In genomic region chr6:116564921-116565872, GRCh38 we compare ENCODE assay signal across 8 cellular contexts. TPM values are rescaled to one million over a fixed set of nuclear protein-coding genes. Genes with fewer than 3 reads are reported as not detected.
DNase-seq lines count a peak whose midpoint lies in the region; ATAC-seq and TF ChIP-seq lines count a peak whose summit lies in the region.

No MANE protein-coding gene starts in this region.

- no peak overlapping the region for H3K27ac Mint-ChIP-seq in activated CD4-positive, alpha-beta T cell treated with anti-CD3 and anti-CD28 coated beads for 36 hours

- H3K9me3 ChIP-seq in lung (ENCODE audit: control insufficient read depth in 2 of 2, insufficient read depth in 1 of 2, low read length in 1 of 2): no peaks in the 10 kb centered on the region
- H3K9me3 ChIP-seq in thyroid gland: no peaks in the 10 kb centered on the region

- no peaks in the 10 kb centered on the region for H3K36me3 Mint-ChIP-seq in activated CD4-positive, alpha-beta T cell treated with anti-CD3 and anti-CD28 coated beads for 36 hours (ENCODE audit: low read depth)

- CTCF ChIA-PET in activated CD4-positive, alpha-beta T cell treated with anti-CD3 and anti-CD28 coated beads for 36 hours (lab: Charles Lee): interaction anchor here (0.8 to 4.0 kb wide), 9 partner anchors 10 to 297 kb away, joined by 3 to 38 read pairs (median 3); no protein-coding TSS in a partner anchor

- H3K36me3 ChIP-seq in brain microvascular endothelial cell (replicated peaks): no peaks in the 10 kb centered on the region
- H3K36me3 ChIP-seq in lung (ENCODE audit: control insufficient read depth in 2 of 2, insufficient read depth in 2 of 2, low read length in 2 of 2): no peaks in the 10 kb centered on the region
- no peaks in the 10 kb centered on the region for H3K36me3 ChIP-seq in thyroid gland

- no peak overlapping the region for H3K4me3 Mint-ChIP-seq in activated CD4-positive, alpha-beta T cell treated with anti-CD3 and anti-CD28 coated beads for 36 hours

- WGBS in lung, 2 donors: 62 to 64% methylated on average over 42 of the region's 42 CpGs
- 46 to 68% methylated on average over 24 to 33 of the region's 42 CpGs for WGBS in thyroid gland, 2 donors

- peak; percentile 15 for ATAC-seq in activated CD4-positive, alpha-beta T cell treated with anti-CD3 and anti-CD28 coated beads for 36 hours
- peak; percentile 28 for ATAC-seq in lung (ENCODE audit: insufficient read depth, low FRiP score)
- ATAC-seq in GM21390 (IDR thresholded peaks at IDR 0.05; ENCODE audit: unreplicated experiment): no peak

- in situ Hi-C loops in brain microvascular endothelial cell (cut with HindIII; ENCODE audit: low pct_ligation_motif_present, low sequenced_read_pairs): no loop called here

- TF ChIP-seq CTCF in brain microvascular endothelial cell (IDR thresholded peaks at IDR 0.05; ENCODE audit: low read depth, low read length, missing control alignments) (no peak), lung (IDR thresholded peaks at IDR 0.05; ENCODE audit: control extremely low read depth, extremely low read depth) (no peak), thyroid gland (IDR thresholded peaks at IDR 0.05) (no peak)

- peaks cover 0 to 2% of the 10 kb centered on the region in 2 donors for H3K4me1 ChIP-seq in lung (ENCODE audit: control insufficient read depth in 2 of 2, insufficient read depth in 2 of 2, low read length in 2 of 2)
- H3K4me1 ChIP-seq in thyroid gland: peaks cover 3 to 4% of the 10 kb centered on the region in 2 donors

- no peak overlapping the region for H3K27ac ChIP-seq in brain microvascular endothelial cell
- no peak overlapping the region for H3K27ac ChIP-seq in lung (ENCODE audit: low read depth in 1 of 2, low read length in 1 of 2)
- no peak overlapping the region for H3K27ac ChIP-seq in thyroid gland

- H3K27me3 ChIP-seq in brain microvascular endothelial cell (replicated peaks) (no peaks in the 10 kb centered on the region), lung (ENCODE audit: control insufficient read depth, insufficient read depth) (no peaks in the 10 kb centered on the region), thyroid gland (no peaks in the 10 kb centered on the region)

- intact Hi-C loops in activated CD4-positive, alpha-beta T cell treated with anti-CD3 and anti-CD28 coated beads for 36 hours (cut with DNase I, micrococcal nuclease): no loop called here
- intact Hi-C loops in thyroid gland (cut with DNase I): loop anchor here (5.0 to 10.0 kb wide), 2 partner anchors 123 to 280 kb away; no protein-coding TSS in a partner anchor

- POLR2A ChIA-PET in activated CD4-positive, alpha-beta T cell treated with anti-CD3 and anti-CD28 coated beads for 36 hours (lab: Charles Lee): no interaction called here

- peak overlapping the region; percentile 43 for H3K4me3 ChIP-seq in brain microvascular endothelial cell (ENCODE audit: low read depth, low read length)
- no peak overlapping the region for H3K4me3 ChIP-seq in lung
- peak overlapping the region in 1 of 3 donors; percentile 7 for H3K4me3 ChIP-seq in thyroid gland (replicated peaks in 1 of 3)

- no peak for TF ChIP-seq POLR2A in thyroid gland (IDR thresholded peaks at IDR 0.05)

- H3K27me3 Mint-ChIP-seq in activated CD4-positive, alpha-beta T cell treated with anti-CD3 and anti-CD28 coated beads for 36 hours: peaks cover 11% of the 10 kb centered on the region

- DNase-seq in activated CD4-positive, alpha-beta T cell treated with anti-CD3 and anti-CD28 coated beads for 36 hours: peak; percentile 38
- no peak for DNase-seq in activated CD4-positive, alpha-beta T cell treated with anti-CD3 and anti-CD28 coated beads for 1 hour
- DNase-seq in brain microvascular endothelial cell: no peak
- no peak for DNase-seq in lung (ENCODE audit: low spot score)
- DNase-seq in thyroid gland: peak; percentile 27 to 31
- no peak for DNase-seq in GDM1 (lab: John Stamatoyannopoulos, UW)
- DNase-seq in NCI-H524 (lab: John Stamatoyannopoulos, UW): no peak

- H3K9me3 Mint-ChIP-seq in activated CD4-positive, alpha-beta T cell treated with anti-CD3 and anti-CD28 coated beads for 36 hours (ENCODE audit: low read depth): no peaks in the 10 kb centered on the region

- peaks cover 15% of the 10 kb centered on the region for H3K4me1 Mint-ChIP-seq in activated CD4-positive, alpha-beta T cell treated with anti-CD3 and anti-CD28 coated beads for 36 hours

RNA-seq across cellular contexts. Expression of gene RWDD1, which starts 6.1 kb away (rescaled TPM):
- total RNA-seq in activated CD4-positive, alpha-beta T cell treated with anti-CD3 and anti-CD28 coated beads for 36 hours: 10 to 100 TPM; 40.0 to 65.4 TPM
- 10 to 100 TPM; 27.2 to 28.6 TPM for total RNA-seq in lung
- polyA plus RNA-seq in lung: 10 to 100 TPM; 28.6 to 66.9 TPM
- total RNA-seq in thyroid gland: 10 to 100 TPM; 42.0 to 71.2 (median 48.5) TPM

RNA-seq across cellular contexts. Expression of gene CALHM4, which starts 11.6 kb away (rescaled TPM):
- total RNA-seq in activated CD4-positive, alpha-beta T cell treated with anti-CD3 and anti-CD28 coated beads for 36 hours: not detected
- total RNA-seq in lung (not detected), thyroid gland (not detected)
- not detected for polyA plus RNA-seq in lung

RNA-seq across cellular contexts. Expression of gene TRAPPC3L, which starts 19.7 kb away (rescaled TPM):
- total RNA-seq in activated CD4-positive, alpha-beta T cell treated with anti-CD3 and anti-CD28 coated beads for 36 hours: not detected
- under 1 TPM; 0.25 to 0.28 TPM for total RNA-seq in lung
- polyA plus RNA-seq in lung: under 1 TPM in 1 of 2 donors, not detected in 1; 0.07 TPM
- under 1 TPM in 2 of 4 donors, not detected in 2; 0.13 to 0.42 TPM for total RNA-seq in thyroid gland

RNA-seq across cellular contexts. Expression of gene RSPH4A, which starts 51.1 kb away (rescaled TPM):
- under 1 TPM in 1 of 2 experiments, not detected in 1; 0.11 TPM for total RNA-seq in activated CD4-positive, alpha-beta T cell treated with anti-CD3 and anti-CD28 coated beads for 36 hours
- total RNA-seq in lung (10 to 100 TPM; 20.6 to 46.1 TPM), thyroid gland (1 to 10 TPM; 1.2 to 1.6 (median 1.4) TPM)
- 1 to 10 TPM; 5.4 to 9.0 TPM for polyA plus RNA-seq in lung

RNA-seq across cellular contexts. Expression of gene CALHM5, which starts 53.8 kb away (rescaled TPM):
- not detected for total RNA-seq in activated CD4-positive, alpha-beta T cell treated with anti-CD3 and anti-CD28 coated beads for 36 hours
- total RNA-seq in lung (1 to 10 TPM; 1.3 to 3.0 TPM), thyroid gland (1 to 10 TPM in 1 of 4 donors, under 1 TPM in 3; 0.59 to 1.3 (median 0.69) TPM)
- under 1 TPM; 0.41 to 0.69 TPM for polyA plus RNA-seq in lung

Comparison
In these comparisons a context has a peak if more than half of its experiments do, and no peak if none do; other contexts are left out.
1. DNase-seq: peak in activated CD4-positive, alpha-beta T cell treated with anti-CD3 and anti-CD28 coated beads for 36 hours (single experiment) and thyroid gland (2 of 2); none in activated CD4-positive, alpha-beta T cell treated with anti-CD3 and anti-CD28 coated beads for 1 hour (single experiment), brain microvascular endothelial cell (single experiment), lung (single experiment), GDM1 (single experiment) and NCI-H524 (0 of 2).